ENCODE assay signal across 20 cellular contexts in the genomic region with DNA sequence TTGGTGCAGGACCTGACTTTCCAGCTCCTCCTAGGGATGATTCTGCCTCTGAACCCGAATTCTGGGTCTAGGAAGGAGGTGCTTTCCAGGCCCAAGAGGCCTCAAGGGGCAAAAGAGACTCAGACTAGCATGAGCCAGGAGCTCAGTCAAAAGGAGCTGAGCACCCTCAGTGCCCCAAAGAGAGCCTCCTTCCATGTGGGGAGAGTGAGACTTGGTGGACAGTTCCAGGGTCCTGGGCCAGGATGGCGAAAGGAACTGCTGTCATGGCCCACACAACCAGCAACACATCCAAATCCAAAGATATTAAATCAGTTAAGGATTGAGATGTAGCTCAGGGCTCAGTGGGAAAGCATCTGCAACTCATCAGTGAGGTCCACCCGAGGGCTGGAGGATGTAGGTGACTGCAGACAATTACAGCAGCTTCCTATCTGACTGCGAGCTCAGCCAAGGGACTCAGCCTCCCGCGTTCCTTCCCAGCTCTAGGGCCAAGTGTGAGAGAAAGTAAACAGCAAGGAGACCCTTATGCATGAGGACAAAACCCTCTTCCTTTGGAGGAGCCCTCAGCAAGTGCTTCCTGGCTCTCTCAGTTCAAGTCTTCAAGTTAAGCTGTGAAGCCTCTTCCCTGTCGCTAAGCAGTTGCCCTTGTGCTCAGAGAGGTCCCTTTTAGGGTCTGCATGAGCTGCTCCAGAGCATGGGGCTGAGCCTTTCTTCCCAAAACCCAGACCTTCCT.
"Had no signal": no experiment of that assay in that cellular context is flagged by ENCODE, and none has a peak within 500 bp of the region (broad histone marks: within the 10 kb centered on the region; RNA-seq: fewer than 3 reads in every experiment).

No MANE protein-coding gene starts in this region.

- H3K4me3 ChIP-seq: ascending aorta, gastrocnemius medialis, left ventricle myocardium inferior, mucosa of descending colon, SJSA1, suprapubic skin, transverse colon had no signal

- H3K4me1 ChIP-seq: ascending aorta, parathyroid adenoma had no signal

- H3K9me3 ChIP-seq: ascending aorta, gastrocnemius medialis, left ventricle myocardium inferior, mucosa of descending colon, SJSA1, suprapubic skin, transverse colon had no signal

- H3K36me3 ChIP-seq: ascending aorta, gastrocnemius medialis, SJSA1, suprapubic skin, transverse colon had no signal

- H3K27ac Mint-ChIP-seq: activated CD4-positive, alpha-beta memory T cell treated with anti-CD3 and anti-CD28 coated beads for 36 hours; activated naive CD4-positive, alpha-beta T cell treated with anti-CD3 and anti-CD28 coated beads, Interleukin-2, amount 50 U/mL, for 24 hours; naive B cell; stimulated activated naive CD8-positive, alpha-beta T cell treated with anti-CD3 and anti-CD28 coated beads, Interleukin-15, Interleukin-2, amounts not matched to agents 100 ng/mL and 50 ng/mL, for 24 hours had no signal

- ATAC-seq: activated T-cell treated with anti-CD3 and anti-CD28 coated beads, Interleukin-2, amount 50 U/mL, for 4 hours; gastrocnemius medialis; mucosa of descending colon had no signal

- H3K27me3 ChIP-seq: ascending aorta, gastrocnemius medialis, suprapubic skin, transverse colon had no signal

- H3K4me3 Mint-ChIP-seq: activated CD4-positive, alpha-beta memory T cell treated with anti-CD3 and anti-CD28 coated beads for 36 hours; activated naive CD4-positive, alpha-beta T cell treated with anti-CD3 and anti-CD28 coated beads, Interleukin-2, amount 50 U/mL, for 24 hours; activated T-cell treated with anti-CD3 and anti-CD28 coated beads, Interleukin-2, amount 50 U/mL, for 4 hours; naive B cell; stimulated activated naive CD8-positive, alpha-beta T cell treated with anti-CD3 and anti-CD28 coated beads, Interleukin-15, Interleukin-2, amounts not matched to agents 100 ng/mL and 50 ng/mL, for 24 hours had no signal

- H3K36me3 Mint-ChIP-seq: activated CD4-positive, alpha-beta memory T cell treated with anti-CD3 and anti-CD28 coated beads for 36 hours; activated naive CD4-positive, alpha-beta T cell treated with anti-CD3 and anti-CD28 coated beads, Interleukin-2, amount 50 U/mL, for 24 hours; naive B cell had no signal

- H3K79me2 ChIP-seq: parathyroid adenoma had no signal

- H3K27me3 Mint-ChIP-seq: activated naive CD4-positive, alpha-beta T cell treated with anti-CD3 and anti-CD28 coated beads, Interleukin-2, amount 50 U/mL, for 24 hours; stimulated activated naive CD8-positive, alpha-beta T cell treated with anti-CD3 and anti-CD28 coated beads, Interleukin-15, Interleukin-2, amounts not matched to agents 100 ng/mL and 50 ng/mL, for 24 hours had no signal

- H3K27ac ChIP-seq: ascending aorta, gastrocnemius medialis, left ventricle myocardium inferior, parathyroid adenoma, SJSA1, suprapubic skin, transverse colon had no signal

- H3K9ac ChIP-seq: parathyroid adenoma had no signal

- H3K4me1 Mint-ChIP-seq: activated naive CD4-positive, alpha-beta T cell treated with anti-CD3 and anti-CD28 coated beads, Interleukin-2, amount 50 U/mL, for 24 hours; naive B cell had no signal

- DNase-seq: activated CD4-positive, alpha-beta memory T cell treated with anti-CD3 and anti-CD28 coated beads for 36 hours; activated T-cell treated with anti-CD3 and anti-CD28 coated beads, Interleukin-2, amount 50 U/mL, for 4 hours; cerebellar nuclear complex; cortex of kidney; gastrocnemius medialis; head of caudate nucleus; kidney; left ventricle myocardium inferior; mucosa of descending colon; naive B cell; stimulated activated CD4-positive, alpha-beta T cell treated with anti-CD3 and anti-CD28 coated beads, Interleukin-12 subunit alpha, Interleukin-12 subunit beta, amount 100 ng/mL, for 4 hours; stimulated activated CD4-positive, alpha-beta T cell treated with anti-CD3 and anti-CD28 coated beads, Interleukin-2, amount 100 ng/mL, for 24 hours; SW 1271; transverse colon had no signal

- H3K9me3 Mint-ChIP-seq: activated CD4-positive, alpha-beta memory T cell treated with anti-CD3 and anti-CD28 coated beads for 36 hours; activated naive CD4-positive, alpha-beta T cell treated with anti-CD3 and anti-CD28 coated beads, Interleukin-2, amount 50 U/mL, for 24 hours; activated T-cell treated with anti-CD3 and anti-CD28 coated beads, Interleukin-2, amount 50 U/mL, for 4 hours; naive B cell; stimulated activated naive CD8-positive, alpha-beta T cell treated with anti-CD3 and anti-CD28 coated beads, Interleukin-15, Interleukin-2, amounts not matched to agents 100 ng/mL and 50 ng/mL, for 24 hours had no signal

- H2AFZ ChIP-seq: parathyroid adenoma had no signal
